Comparison of ENCODE assay signal across 1 cellular context in the genomic region with DNA sequence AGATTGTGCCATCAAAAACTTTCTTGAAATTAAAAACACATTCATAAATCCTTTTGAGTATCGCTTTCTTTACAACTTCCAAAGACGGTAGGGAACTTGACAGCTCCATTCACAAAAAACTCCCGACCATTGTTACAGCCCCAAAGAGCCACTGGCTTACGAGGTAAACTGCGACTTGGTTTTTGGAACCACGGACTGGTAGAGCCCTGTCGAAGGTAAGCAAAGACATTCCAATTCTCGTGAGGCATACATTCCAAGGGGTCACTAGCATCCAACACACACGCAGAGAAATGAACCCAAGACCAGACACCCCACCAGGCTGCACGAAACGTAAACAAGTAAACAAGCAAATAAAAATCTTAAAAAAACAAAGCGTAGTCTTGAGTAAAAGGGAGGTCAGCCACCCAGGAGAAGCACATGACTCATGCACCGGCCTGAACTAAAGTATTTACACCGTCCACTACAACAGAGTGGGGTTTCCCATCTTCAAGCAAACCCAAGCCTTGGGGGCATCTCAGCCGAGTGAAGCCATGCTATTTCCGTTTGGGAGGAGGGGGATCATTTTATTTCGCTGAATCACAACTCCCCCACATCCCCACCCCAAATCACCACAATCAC.
TF ChIP-seq lines count a peak whose summit lies in the region.

No MANE protein-coding gene starts in this region.

TF ChIP-seq in K562, 482 proteins besides CTCF, POLR2A, EP300 and RAD21 (continued from another document and continues in another):
- TF ChIP-seq, protein P1, sequence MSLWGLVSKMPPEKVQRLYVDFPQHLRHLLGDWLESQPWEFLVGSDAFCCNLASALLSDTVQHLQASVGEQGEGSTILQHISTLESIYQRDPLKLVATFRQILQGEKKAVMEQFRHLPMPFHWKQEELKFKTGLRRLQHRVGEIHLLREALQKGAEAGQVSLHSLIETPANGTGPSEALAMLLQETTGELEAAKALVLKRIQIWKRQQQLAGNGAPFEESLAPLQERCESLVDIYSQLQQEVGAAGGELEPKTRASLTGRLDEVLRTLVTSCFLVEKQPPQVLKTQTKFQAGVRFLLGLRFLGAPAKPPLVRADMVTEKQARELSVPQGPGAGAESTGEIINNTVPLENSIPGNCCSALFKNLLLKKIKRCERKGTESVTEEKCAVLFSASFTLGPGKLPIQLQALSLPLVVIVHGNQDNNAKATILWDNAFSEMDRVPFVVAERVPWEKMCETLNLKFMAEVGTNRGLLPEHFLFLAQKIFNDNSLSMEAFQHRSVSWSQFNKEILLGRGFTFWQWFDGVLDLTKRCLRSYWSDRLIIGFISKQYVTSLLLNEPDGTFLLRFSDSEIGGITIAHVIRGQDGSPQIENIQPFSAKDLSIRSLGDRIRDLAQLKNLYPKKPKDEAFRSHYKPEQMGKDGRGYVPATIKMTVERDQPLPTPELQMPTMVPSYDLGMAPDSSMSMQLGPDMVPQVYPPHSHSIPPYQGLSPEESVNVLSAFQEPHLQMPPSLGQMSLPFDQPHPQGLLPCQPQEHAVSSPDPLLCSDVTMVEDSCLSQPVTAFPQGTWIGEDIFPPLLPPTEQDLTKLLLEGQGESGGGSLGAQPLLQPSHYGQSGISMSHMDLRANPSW (CRISPR knock-in tag; IDR thresholded peaks at IDR 0.05): no peak
- 0 out of 2 replicates have a peak, but pooled peaks have one; percentile 10 for TF ChIP-seq ADNP (tag; IDR thresholded peaks at IDR 0.05)
- no peak for TF ChIP-seq KLF6 (CRISPR knock-in tag; IDR thresholded peaks at IDR 0.05; ENCODE audit: borderline replicate concordance)
- TF ChIP-seq SMARCB1 (IDR thresholded peaks at IDR 0.05; ENCODE audit: insufficient read length, low read depth): no peak
- TF ChIP-seq, protein P2, sequence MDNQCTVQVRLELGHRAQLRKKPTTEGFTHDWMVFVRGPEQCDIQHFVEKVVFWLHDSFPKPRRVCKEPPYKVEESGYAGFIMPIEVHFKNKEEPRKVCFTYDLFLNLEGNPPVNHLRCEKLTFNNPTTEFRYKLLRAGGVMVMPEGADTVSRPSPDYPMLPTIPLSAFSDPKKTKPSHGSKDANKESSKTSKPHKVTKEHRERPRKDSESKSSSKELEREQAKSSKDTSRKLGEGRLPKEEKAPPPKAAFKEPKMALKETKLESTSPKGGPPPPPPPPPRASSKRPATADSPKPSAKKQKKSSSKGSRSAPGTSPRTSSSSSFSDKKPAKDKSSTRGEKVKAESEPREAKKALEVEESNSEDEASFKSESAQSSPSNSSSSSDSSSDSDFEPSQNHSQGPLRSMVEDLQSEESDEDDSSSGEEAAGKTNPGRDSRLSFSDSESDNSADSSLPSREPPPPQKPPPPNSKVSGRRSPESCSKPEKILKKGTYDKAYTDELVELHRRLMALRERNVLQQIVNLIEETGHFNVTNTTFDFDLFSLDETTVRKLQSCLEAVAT (IDR thresholded peaks at IDR 0.05): 0 out of 4 replicates have a peak, but pooled peaks of 1 of the 2 experiments have one; percentile 34
- TF ChIP-seq RFX7 (CRISPR knock-in tag; IDR thresholded peaks at IDR 0.05): no peak
- TF ChIP-seq, protein P3, sequence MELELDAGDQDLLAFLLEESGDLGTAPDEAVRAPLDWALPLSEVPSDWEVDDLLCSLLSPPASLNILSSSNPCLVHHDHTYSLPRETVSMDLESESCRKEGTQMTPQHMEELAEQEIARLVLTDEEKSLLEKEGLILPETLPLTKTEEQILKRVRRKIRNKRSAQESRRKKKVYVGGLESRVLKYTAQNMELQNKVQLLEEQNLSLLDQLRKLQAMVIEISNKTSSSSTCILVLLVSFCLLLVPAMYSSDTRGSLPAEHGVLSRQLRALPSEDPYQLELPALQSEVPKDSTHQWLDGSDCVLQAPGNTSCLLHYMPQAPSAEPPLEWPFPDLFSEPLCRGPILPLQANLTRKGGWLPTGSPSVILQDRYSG (tag; conservative IDR thresholded peaks at IDR 0.05; ENCODE audit: low read depth): no peak
- no peak for TF ChIP-seq SMAD2 (IDR thresholded peaks at IDR 0.05; ENCODE audit: low read depth, low read length)
- TF ChIP-seq, protein P4, sequence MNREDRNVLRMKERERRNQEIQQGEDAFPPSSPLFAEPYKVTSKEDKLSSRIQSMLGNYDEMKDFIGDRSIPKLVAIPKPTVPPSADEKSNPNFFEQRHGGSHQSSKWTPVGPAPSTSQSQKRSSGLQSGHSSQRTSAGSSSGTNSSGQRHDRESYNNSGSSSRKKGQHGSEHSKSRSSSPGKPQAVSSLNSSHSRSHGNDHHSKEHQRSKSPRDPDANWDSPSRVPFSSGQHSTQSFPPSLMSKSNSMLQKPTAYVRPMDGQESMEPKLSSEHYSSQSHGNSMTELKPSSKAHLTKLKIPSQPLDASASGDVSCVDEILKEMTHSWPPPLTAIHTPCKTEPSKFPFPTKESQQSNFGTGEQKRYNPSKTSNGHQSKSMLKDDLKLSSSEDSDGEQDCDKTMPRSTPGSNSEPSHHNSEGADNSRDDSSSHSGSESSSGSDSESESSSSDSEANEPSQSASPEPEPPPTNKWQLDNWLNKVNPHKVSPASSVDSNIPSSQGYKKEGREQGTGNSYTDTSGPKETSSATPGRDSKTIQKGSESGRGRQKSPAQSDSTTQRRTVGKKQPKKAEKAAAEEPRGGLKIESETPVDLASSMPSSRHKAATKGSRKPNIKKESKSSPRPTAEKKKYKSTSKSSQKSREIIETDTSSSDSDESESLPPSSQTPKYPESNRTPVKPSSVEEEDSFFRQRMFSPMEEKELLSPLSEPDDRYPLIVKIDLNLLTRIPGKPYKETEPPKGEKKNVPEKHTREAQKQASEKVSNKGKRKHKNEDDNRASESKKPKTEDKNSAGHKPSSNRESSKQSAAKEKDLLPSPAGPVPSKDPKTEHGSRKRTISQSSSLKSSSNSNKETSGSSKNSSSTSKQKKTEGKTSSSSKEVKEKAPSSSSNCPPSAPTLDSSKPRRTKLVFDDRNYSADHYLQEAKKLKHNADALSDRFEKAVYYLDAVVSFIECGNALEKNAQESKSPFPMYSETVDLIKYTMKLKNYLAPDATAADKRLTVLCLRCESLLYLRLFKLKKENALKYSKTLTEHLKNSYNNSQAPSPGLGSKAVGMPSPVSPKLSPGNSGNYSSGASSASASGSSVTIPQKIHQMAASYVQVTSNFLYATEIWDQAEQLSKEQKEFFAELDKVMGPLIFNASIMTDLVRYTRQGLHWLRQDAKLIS (CRISPR knock-in tag; IDR thresholded peaks at IDR 0.05): no peak
- TF ChIP-seq, protein P5, sequence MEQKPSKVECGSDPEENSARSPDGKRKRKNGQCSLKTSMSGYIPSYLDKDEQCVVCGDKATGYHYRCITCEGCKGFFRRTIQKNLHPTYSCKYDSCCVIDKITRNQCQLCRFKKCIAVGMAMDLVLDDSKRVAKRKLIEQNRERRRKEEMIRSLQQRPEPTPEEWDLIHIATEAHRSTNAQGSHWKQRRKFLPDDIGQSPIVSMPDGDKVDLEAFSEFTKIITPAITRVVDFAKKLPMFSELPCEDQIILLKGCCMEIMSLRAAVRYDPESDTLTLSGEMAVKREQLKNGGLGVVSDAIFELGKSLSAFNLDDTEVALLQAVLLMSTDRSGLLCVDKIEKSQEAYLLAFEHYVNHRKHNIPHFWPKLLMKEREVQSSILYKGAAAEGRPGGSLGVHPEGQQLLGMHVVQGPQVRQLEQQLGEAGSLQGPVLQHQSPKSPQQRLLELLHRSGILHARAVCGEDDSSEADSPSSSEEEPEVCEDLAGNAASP (IDR thresholded peaks at IDR 0.05): no peak
- no peak for TF ChIP-seq ZNF316 (IDR thresholded peaks at IDR 0.05)
- no peak for TF ChIP-seq ZNF384 (IDR thresholded peaks at IDR 0.05; ENCODE audit: low read depth, low read length)
- TF ChIP-seq TAF15 (IDR thresholded peaks at IDR 0.05; ENCODE audit: low read depth, low read length): no peak
- TF ChIP-seq, protein P6, sequence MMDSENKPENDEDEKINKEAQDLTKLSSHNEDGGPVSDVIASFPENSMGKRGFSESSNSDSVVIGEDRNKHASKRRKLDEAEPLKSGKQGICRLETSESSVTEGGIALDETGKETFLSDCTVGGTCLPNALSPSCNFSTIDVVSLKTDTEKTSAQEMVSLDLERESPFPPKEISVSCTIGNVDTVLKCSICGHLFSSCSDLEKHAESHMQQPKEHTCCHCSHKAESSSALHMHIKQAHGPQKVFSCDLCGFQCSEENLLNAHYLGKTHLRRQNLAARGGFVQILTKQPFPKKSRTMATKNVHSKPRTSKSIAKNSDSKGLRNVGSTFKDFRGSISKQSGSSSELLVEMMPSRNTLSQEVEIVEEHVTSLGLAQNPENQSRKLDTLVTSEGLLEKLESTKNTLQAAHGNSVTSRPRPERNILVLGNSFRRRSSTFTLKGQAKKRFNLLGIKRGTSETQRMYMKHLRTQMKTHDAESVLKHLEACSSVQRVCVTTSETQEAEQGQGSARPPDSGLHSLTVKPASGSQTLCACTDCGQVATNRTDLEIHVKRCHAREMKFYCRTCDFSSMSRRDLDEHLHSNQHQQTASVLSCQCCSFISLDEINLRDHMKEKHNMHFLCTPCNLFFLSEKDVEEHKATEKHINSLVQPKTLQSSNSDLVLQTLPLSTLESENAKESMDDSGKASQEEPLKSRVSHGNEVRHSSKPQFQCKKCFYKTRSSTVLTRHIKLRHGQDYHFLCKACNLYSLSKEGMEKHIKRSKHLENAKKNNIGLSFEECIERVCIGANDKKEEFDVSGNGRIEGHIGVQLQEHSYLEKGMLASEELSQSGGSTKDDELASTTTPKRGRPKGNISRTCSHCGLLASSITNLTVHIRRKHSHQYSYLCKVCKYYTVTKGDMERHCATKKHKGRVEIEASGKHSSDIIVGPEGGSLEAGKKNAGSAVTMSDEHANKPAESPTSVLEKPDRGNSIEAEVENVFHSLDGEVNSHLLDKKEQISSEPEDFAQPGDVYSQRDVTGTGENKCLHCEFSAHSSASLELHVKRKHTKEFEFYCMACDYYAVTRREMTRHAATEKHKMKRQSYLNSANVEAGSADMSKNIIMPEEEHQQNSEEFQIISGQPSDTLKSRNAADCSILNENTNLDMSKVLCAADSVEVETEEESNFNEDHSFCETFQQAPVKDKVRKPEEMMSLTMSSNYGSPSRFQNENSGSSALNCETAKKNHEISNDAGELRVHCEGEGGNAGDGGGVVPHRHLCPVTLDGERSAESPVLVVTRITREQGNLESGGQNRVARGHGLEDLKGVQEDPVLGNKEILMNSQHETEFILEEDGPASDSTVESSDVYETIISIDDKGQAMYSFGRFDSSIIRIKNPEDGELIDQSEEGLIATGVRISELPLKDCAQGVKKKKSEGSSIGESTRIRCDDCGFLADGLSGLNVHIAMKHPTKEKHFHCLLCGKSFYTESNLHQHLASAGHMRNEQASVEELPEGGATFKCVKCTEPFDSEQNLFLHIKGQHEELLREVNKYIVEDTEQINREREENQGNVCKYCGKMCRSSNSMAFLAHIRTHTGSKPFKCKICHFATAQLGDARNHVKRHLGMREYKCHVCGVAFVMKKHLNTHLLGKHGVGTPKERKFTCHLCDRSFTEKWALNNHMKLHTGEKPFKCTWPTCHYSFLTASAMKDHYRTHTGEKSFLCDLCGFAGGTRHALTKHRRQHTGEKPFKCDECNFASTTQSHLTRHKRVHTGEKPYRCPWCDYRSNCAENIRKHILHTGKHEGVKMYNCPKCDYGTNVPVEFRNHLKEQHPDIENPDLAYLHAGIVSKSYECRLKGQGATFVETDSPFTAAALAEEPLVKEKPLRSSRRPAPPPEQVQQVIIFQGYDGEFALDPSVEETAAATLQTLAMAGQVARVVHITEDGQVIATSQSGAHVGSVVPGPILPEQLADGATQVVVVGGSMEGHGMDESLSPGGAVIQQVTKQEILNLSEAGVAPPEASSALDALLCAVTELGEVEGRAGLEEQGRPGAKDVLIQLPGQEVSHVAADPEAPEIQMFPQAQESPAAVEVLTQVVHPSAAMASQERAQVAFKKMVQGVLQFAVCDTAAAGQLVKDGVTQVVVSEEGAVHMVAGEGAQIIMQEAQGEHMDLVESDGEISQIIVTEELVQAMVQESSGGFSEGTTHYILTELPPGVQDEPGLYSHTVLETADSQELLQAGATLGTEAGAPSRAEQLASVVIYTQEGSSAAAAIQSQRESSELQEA (IDR thresholded peaks at IDR 0.05; ENCODE audit: low read depth): no peak
- no peak for TF ChIP-seq ZNF444 (CRISPR knock-in tag; IDR thresholded peaks at IDR 0.05)
- no peak for TF ChIP-seq NCOA1 (IDR thresholded peaks at IDR 0.05; ENCODE audit: low read depth)
- TF ChIP-seq, protein P7, sequence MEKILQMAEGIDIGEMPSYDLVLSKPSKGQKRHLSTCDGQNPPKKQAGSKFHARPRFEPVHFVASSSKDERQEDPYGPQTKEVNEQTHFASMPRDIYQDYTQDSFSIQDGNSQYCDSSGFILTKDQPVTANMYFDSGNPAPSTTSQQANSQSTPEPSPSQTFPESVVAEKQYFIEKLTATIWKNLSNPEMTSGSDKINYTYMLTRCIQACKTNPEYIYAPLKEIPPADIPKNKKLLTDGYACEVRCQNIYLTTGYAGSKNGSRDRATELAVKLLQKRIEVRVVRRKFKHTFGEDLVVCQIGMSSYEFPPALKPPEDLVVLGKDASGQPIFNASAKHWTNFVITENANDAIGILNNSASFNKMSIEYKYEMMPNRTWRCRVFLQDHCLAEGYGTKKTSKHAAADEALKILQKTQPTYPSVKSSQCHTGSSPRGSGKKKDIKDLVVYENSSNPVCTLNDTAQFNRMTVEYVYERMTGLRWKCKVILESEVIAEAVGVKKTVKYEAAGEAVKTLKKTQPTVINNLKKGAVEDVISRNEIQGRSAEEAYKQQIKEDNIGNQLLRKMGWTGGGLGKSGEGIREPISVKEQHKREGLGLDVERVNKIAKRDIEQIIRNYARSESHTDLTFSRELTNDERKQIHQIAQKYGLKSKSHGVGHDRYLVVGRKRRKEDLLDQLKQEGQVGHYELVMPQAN (IDR thresholded peaks at IDR 0.05; ENCODE audit: borderline replicate concordance): 0 out of 2 replicates have a peak, but pooled peaks have one; percentile 48
- no peak for TF ChIP-seq POLR3A (IDR thresholded peaks at IDR 0.05; ENCODE audit: borderline replicate concordance, extremely low read depth, insufficient read depth, insufficient read length)
- no peak for TF ChIP-seq RBM25 (IDR thresholded peaks at IDR 0.05; ENCODE audit: low read depth, low read length, severe bottlenecking)
- no peak for TF ChIP-seq MXI1 (IDR thresholded peaks at IDR 0.05; ENCODE audit: low read depth, low read length)
- TF ChIP-seq BCL6 (CRISPR knock-in tag; IDR thresholded peaks at IDR 0.05): no peak
- TF ChIP-seq SIN3B (IDR thresholded peaks at IDR 0.05; ENCODE audit: low read depth): no peak
- TF ChIP-seq, protein P8, sequence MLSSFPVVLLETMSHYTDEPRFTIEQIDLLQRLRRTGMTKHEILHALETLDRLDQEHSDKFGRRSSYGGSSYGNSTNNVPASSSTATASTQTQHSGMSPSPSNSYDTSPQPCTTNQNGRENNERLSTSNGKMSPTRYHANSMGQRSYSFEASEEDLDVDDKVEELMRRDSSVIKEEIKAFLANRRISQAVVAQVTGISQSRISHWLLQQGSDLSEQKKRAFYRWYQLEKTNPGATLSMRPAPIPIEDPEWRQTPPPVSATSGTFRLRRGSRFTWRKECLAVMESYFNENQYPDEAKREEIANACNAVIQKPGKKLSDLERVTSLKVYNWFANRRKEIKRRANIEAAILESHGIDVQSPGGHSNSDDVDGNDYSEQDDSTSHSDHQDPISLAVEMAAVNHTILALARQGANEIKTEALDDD (IDR thresholded peaks at IDR 0.05): peak; percentile 47; the same call in 1 of the 2 replicates
- no peak for TF ChIP-seq CCNT2 (IDR thresholded peaks at IDR 0.05; ENCODE audit: borderline replicate concordance, extremely low read depth, insufficient read length, low read depth, low read length)
- TF ChIP-seq, protein P9, sequence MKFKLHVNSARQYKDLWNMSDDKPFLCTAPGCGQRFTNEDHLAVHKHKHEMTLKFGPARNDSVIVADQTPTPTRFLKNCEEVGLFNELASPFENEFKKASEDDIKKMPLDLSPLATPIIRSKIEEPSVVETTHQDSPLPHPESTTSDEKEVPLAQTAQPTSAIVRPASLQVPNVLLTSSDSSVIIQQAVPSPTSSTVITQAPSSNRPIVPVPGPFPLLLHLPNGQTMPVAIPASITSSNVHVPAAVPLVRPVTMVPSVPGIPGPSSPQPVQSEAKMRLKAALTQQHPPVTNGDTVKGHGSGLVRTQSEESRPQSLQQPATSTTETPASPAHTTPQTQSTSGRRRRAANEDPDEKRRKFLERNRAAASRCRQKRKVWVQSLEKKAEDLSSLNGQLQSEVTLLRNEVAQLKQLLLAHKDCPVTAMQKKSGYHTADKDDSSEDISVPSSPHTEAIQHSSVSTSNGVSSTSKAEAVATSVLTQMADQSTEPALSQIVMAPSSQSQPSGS (CRISPR knock-in tag; IDR thresholded peaks at IDR 0.05): no peak
- no peak for TF ChIP-seq ZKSCAN1 (IDR thresholded peaks at IDR 0.05; ENCODE audit: low read depth, low read length)
- no peak for TF ChIP-seq EGR1 (conservative IDR thresholded peaks at IDR 0.05)
